Comparison of ENCODE assay signal across 8 cellular contexts in genomic region chr20:25540273-25540672, GRCh38. TPM values are rescaled to one million over a fixed set of nuclear protein-coding genes. Genes with fewer than 3 reads are reported as not detected.
A peak's percentile ranks its signal among the peaks of the same experiment; 100 is the strongest.
DNase-seq lines count a peak whose midpoint lies in the region; ATAC-seq and TF ChIP-seq lines count a peak whose summit lies in the region.

No MANE protein-coding gene starts in this region.

- peak; percentile 70 for TF ChIP-seq CTCF in LNCAP (IDR thresholded peaks at IDR 0.05)
- peak; percentile 59 for TF ChIP-seq CTCF in choroid plexus epithelial cell (conservative IDR thresholded peaks at IDR 0.05; ENCODE audit: low read depth, low read length)

- peak; percentile 70 for DNase-seq in GM03348 (ENCODE audit: low spot score)
- DNase-seq in choroid plexus epithelial cell (ENCODE audit: low read depth): no peak
- DNase-seq in medulla oblongata (ENCODE audit: extremely low spot score): peak; percentile 87
- no peak for DNase-seq in SK-N-DZ (ENCODE audit: low spot score)
- DNase-seq in NCI-H510A (lab: John Stamatoyannopoulos, UW): no peak

- H3K4me3 ChIP-seq in choroid plexus epithelial cell (ENCODE audit: low read depth, low read length): no peak overlapping the region

- ATAC-seq in GM21381 (IDR thresholded peaks at IDR 0.05; ENCODE audit: unreplicated experiment): no peak
- no peak for ATAC-seq in HG03457 (IDR thresholded peaks at IDR 0.05; ENCODE audit: unreplicated experiment)

RNA-seq across cellular contexts. Expression of gene NINL, which starts 45.1 kb away (rescaled TPM):
- 46.9 and 49.1 TPM in 2 replicates for polyA plus RNA-seq in SK-N-DZ (2014; cell fraction: cytosol; rRNA removed)
- 137 TPM in 2 replicates for polyA plus RNA-seq in SK-N-DZ (2014; cell fraction: nucleus; rRNA removed)

Comparison
In these comparisons a context has a peak if more than half of its experiments do, and no peak if none do; other contexts are left out.
1. DNase-seq: peak in GM03348 (single experiment) and medulla oblongata (single experiment); none in choroid plexus epithelial cell (single experiment), SK-N-DZ (single experiment) and NCI-H510A (single experiment).